ENCODE assay signal across 20 cellular contexts in genomic region chr14:70534904-70535303, GRCh38. TPM values are rescaled to one million over a fixed set of nuclear protein-coding genes. Genes with fewer than 3 reads are reported as not detected.
"Had no signal": no experiment of that assay in that cellular context is flagged by ENCODE, and none has a peak within 500 bp of the region (broad histone marks: within the 10 kb centered on the region; RNA-seq: fewer than 3 reads in every experiment).

Gene ADAM20 (minus strand): TSS chr14:70535004. CDS start chr14:70524757, 10,247 bp downstream.

- H3K4me3 ChIP-seq: coronary artery, dorsolateral prefrontal cortex, esophagus muscularis mucosa, gastroesophageal sphincter, heart left ventricle, hepatocyte, left ventricle myocardium inferior, lower lobe of right lung had no signal

- H3K4me1 ChIP-seq: esophagus muscularis mucosa, foreskin keratinocyte, gastroesophageal sphincter, heart left ventricle, left ventricle myocardium inferior, lower lobe of right lung had no signal

- H3K27ac ChIP-seq: coronary artery, dorsolateral prefrontal cortex, esophagus muscularis mucosa, foreskin keratinocyte, gastroesophageal sphincter, heart left ventricle, hepatocyte, left ventricle myocardium inferior, lower lobe of right lung had no signal

- DNase-seq: dermis blood vessel endothelial cell; dorsolateral prefrontal cortex; effector CD4-positive, alpha-beta T cell; effector memory CD4-positive, alpha-beta T cell; foreskin keratinocyte; heart left ventricle; hypothalamus; immature natural killer cell; islet precursor cell; kidney; kidney glomerular epithelial cell; left colon; left ventricle myocardium inferior; lower lobe of right lung; mesendoderm; midbrain had no signal

- H3K27me3 ChIP-seq: dorsolateral prefrontal cortex, esophagus muscularis mucosa, foreskin keratinocyte, gastroesophageal sphincter, heart left ventricle, hepatocyte had no signal

- H3K36me3 ChIP-seq: lower lobe of right lung had no signal

- H2AFZ ChIP-seq: hepatocyte had no signal

- H3K4me2 ChIP-seq: hepatocyte had no signal

RNA-seq across cellular contexts. Expression of gene ADAM20, which starts in this region (rescaled TPM):
- polyA plus RNA-seq: foreskin keratinocyte, hepatocyte, immature natural killer cell had no signal
